ENCODE assay signal across 11 cellular contexts in the genomic region with DNA sequence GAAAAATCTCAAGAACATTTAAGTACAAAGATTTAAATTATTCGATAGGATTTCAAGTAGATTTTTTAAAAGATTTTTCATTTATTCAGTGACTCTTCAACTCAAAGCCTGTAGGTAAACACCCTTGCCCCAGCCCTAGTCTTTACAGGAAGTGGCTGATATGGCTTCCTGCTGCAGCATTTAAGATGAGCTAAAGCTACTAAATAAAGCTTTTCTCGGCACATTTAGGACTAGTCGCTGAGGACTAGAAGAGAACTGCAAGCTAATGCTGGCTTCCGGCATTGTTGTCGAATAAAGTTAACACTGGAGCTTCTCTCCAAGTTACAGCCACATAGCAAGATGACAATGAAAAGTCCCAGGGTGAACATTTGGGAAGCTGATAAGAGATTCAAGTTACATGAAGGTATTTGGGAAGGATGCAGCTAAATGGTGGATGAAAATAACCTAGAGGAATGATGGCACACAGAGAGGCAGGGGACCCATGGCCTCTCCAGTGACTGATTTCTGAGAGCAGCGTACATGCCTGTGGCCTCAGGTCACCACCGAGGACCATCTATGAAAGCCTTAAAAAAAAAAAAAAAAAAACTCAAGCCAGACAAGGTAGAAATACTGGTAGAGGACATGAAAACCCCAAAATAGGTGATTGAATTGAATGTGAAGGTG.
DNase-seq lines count a peak whose midpoint lies in the region; ATAC-seq and TF ChIP-seq lines count a peak whose summit lies in the region.
"Had no signal": no experiment of that assay in that cellular context is flagged by ENCODE, and none has a peak within 500 bp of the region (broad histone marks: within the 10 kb centered on the region; RNA-seq: fewer than 3 reads in every experiment).

No MANE protein-coding gene starts in this region.

- ATAC-seq in HG03565 (IDR thresholded peaks at IDR 0.05; ENCODE audit: unreplicated experiment) (peak; percentile 35), HG03175 (IDR thresholded peaks at IDR 0.05; ENCODE audit: unreplicated experiment) (no peak)
- peak; percentile 33 to 39 for ATAC-seq in stimulated activated naive B cell treated with anti-CD40 and anti-IgM and Interleukin-4, amounts not matched to agents 10 μg/mL and 1 μg/mL and 100 μg/mL, for 72 hours (replicated peaks)
- ATAC-seq: SK-N-SH treated with all-trans-retinoic acid at 6 μM for 48 hours had no signal

- H3K9me3 Mint-ChIP-seq in activated T-cell treated with anti-CD3 and anti-CD28 coated beads, Interleukin-2, amount 50 U/mL, for 24 hours, result peaks cover 15% of the 10 kb centered on the region
- no peaks in the 10 kb centered on the region for H3K9me3 Mint-ChIP-seq in activated naive CD4-positive, alpha-beta T cell treated with anti-CD3 and anti-CD28 coated beads, Interleukin-2, amount 50 U/mL, for 24 hours
- peaks cover 7 to 8% of the 10 kb centered on the region in 2 donors for H3K9me3 Mint-ChIP-seq in stimulated activated naive B cell treated with anti-CD40 and anti-IgM and Interleukin-4, amounts not matched to agents 10 μg/mL and 1 μg/mL and 100 μg/mL, for 72 hours

- no peaks in the 10 kb centered on the region for H3K36me3 Mint-ChIP-seq in activated T-cell treated with anti-CD3 and anti-CD28 coated beads, Interleukin-2, amount 50 U/mL, for 24 hours (ENCODE audit: low read depth)
- peaks cover 4% of the 10 kb centered on the region for H3K36me3 Mint-ChIP-seq in activated naive CD4-positive, alpha-beta T cell treated with anti-CD3 and anti-CD28 coated beads, Interleukin-2, amount 50 U/mL, for 24 hours
- peaks cover 5 to 11% of the 10 kb centered on the region in 2 donors for H3K36me3 Mint-ChIP-seq in stimulated activated naive B cell treated with anti-CD40 and anti-IgM and Interleukin-4, amounts not matched to agents 10 μg/mL and 1 μg/mL and 100 μg/mL, for 72 hours

- H3K4me1 Mint-ChIP-seq in activated T-cell treated with anti-CD3 and anti-CD28 coated beads, Interleukin-2, amount 50 U/mL, for 24 hours (ENCODE audit: low read depth), result peaks cover 59% of the 10 kb centered on the region
- peaks cover 61% of the 10 kb centered on the region for H3K4me1 Mint-ChIP-seq in activated naive CD4-positive, alpha-beta T cell treated with anti-CD3 and anti-CD28 coated beads, Interleukin-2, amount 50 U/mL, for 24 hours
- peaks cover 35 to 51% of the 10 kb centered on the region in 2 donors for H3K4me1 Mint-ChIP-seq in stimulated activated naive B cell treated with anti-CD40 and anti-IgM and Interleukin-4, amounts not matched to agents 10 μg/mL and 1 μg/mL and 100 μg/mL, for 72 hours

- no peak for TF ChIP-seq CTCF in GM20000 (IDR thresholded peaks at IDR 0.05; ENCODE audit: extremely low read depth, missing control alignments)

- H3K4me3 Mint-ChIP-seq in activated T-cell treated with anti-CD3 and anti-CD28 coated beads, Interleukin-2, amount 50 U/mL, for 24 hours, result no peak overlapping the region
- H3K4me3 Mint-ChIP-seq in activated naive CD4-positive, alpha-beta T cell treated with anti-CD3 and anti-CD28 coated beads, Interleukin-2, amount 50 U/mL, for 24 hours, result peak overlapping the region; percentile 70
- H3K4me3 Mint-ChIP-seq in stimulated activated naive B cell treated with anti-CD40 and anti-IgM and Interleukin-4, amounts not matched to agents 10 μg/mL and 1 μg/mL and 100 μg/mL, for 72 hours, result peak overlapping the region in 1 of 2 donors; percentile 21

- H3K27ac Mint-ChIP-seq in activated T-cell treated with anti-CD3 and anti-CD28 coated beads, Interleukin-2, amount 50 U/mL, for 24 hours, result peak overlapping the region; percentile 86
- peak overlapping the region; percentile 91 for H3K27ac Mint-ChIP-seq in activated naive CD4-positive, alpha-beta T cell treated with anti-CD3 and anti-CD28 coated beads, Interleukin-2, amount 50 U/mL, for 24 hours
- H3K27ac Mint-ChIP-seq in stimulated activated naive B cell treated with anti-CD40 and anti-IgM and Interleukin-4, amounts not matched to agents 10 μg/mL and 1 μg/mL and 100 μg/mL, for 72 hours, result peak overlapping the region; percentile 56

- no peaks in the 10 kb centered on the region for H3K27me3 Mint-ChIP-seq in activated T-cell treated with anti-CD3 and anti-CD28 coated beads, Interleukin-2, amount 50 U/mL, for 24 hours
- no peaks in the 10 kb centered on the region for H3K27me3 Mint-ChIP-seq in activated naive CD4-positive, alpha-beta T cell treated with anti-CD3 and anti-CD28 coated beads, Interleukin-2, amount 50 U/mL, for 24 hours
- no peaks in the 10 kb centered on the region for H3K27me3 Mint-ChIP-seq in stimulated activated naive B cell treated with anti-CD40 and anti-IgM and Interleukin-4, amounts not matched to agents 10 μg/mL and 1 μg/mL and 100 μg/mL, for 72 hours

- no peak for DNase-seq in activated T-cell treated with anti-CD3 and anti-CD28 coated beads, Interleukin-2, amount 50 U/mL, for 24 hours
- DNase-seq in activated T-cell treated with anti-CD3 and anti-CD28 coated beads, Interleukin-2, amount 50 U/mL, for 1 hour, result no peak
- DNase-seq in stimulated activated naive B cell treated with anti-CD40 and anti-IgM and Interleukin-4, amounts not matched to agents 10 μg/mL and 1 μg/mL and 100 μg/mL, for 72 hours, result no peak
- no peak for DNase-seq in NCI-H187 (lab: John Stamatoyannopoulos, UW)
- no peak for DNase-seq in GM20000 (ENCODE audit: low spot score)
- DNase-seq: aorta, NCI-H1694 treated with DMSO at 0.1 percent for 48 hours had no signal
